Comparison of ENCODE assay signal across 1 cellular context in the genomic region with DNA sequence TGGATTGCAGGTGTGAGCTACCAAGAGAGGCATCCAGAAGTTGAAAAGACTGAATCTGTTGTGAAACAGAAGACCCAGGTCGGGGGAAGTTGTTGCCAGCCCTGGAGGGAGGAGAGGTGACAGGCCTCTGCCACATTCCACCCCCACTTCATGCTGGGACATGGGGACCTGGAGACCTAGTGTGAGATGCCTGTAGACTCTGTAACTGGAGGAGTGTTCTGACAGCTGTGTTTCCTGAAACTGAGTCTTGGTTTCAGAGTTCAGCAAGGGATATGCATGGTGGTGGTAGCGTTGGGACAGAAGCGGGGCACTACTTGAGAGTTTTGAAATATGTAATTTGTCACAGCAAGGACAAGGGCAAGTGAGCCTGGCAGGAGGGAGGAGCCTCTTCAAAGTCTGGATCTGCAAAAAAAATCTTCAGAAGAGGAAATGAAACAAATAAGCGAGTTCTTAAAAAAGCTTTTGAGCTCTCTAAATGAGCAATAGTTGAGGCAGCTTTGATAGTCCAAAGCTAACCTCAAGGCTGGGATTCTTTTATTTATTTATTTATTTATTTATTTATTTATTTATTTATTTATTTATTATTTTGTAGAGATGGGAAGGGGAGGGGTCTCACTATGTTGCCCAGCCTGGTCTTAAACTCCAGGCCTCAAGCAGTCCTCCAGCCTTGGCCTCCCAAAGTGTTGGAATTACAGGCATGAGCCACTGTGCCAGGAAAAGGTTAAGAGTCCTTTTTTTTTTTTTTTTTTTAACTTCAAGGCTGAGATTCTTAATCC.
TF ChIP-seq lines count a peak whose summit lies in the region.

No MANE protein-coding gene starts in this region.

TF ChIP-seq in HepG2, 621 proteins besides CTCF, POLR2A, EP300 and RAD21 (continues in another document):
- TF ChIP-seq ZNF557 (CRISPR knock-in tag; IDR thresholded peaks at IDR 0.05) (no peak), SALL1 (CRISPR knock-in tag; IDR thresholded peaks at IDR 0.05) (peak; percentile 54), TEAD3 (CRISPR knock-in tag; optimal IDR thresholded peaks at IDR 0.05; ENCODE audit: borderline replicate concordance) (peak; percentile 53), ZNF660 (CRISPR knock-in tag; IDR thresholded peaks at IDR 0.05; ENCODE audit: borderline replicate concordance, low read depth) (no peak), ZNF263 (CRISPR knock-in tag; IDR thresholded peaks at IDR 0.05) (no peak), CEBPG (CRISPR knock-in tag; IDR thresholded peaks at IDR 0.05) (0 out of 2 replicates have a peak, but pooled peaks have one; percentile 26), ZFX (CRISPR knock-in tag; IDR thresholded peaks at IDR 0.05; ENCODE audit: low read depth) (0 out of 2 replicates have a peak, but pooled peaks have one; percentile 9), ZNF720 (CRISPR knock-in tag; IDR thresholded peaks at IDR 0.05) (no peak), ZNF121 (CRISPR knock-in tag; IDR thresholded peaks at IDR 0.05) (peak; percentile 95), ZNF296 (CRISPR knock-in tag; conservative IDR thresholded peaks at IDR 0.05) (no peak), BRCA1 (CRISPR knock-in tag; IDR thresholded peaks at IDR 0.05) (no peak), U2AF1 (optimal IDR thresholded peaks at IDR 0.05; ENCODE audit: low read depth, low read length) (no peak), ZNF367 (CRISPR knock-in tag; IDR thresholded peaks at IDR 0.05; ENCODE audit: borderline replicate concordance) (no peak), YY1 (IDR thresholded peaks at IDR 0.05; ENCODE audit: insufficient read depth, insufficient replicate concordance, low read depth, low read length) (no peak), ZKSCAN1 (IDR thresholded peaks at IDR 0.05; ENCODE audit: low read length) (peak; percentile 63; the same call in 1 of the 2 replicates), TCF7 (IDR thresholded peaks at IDR 0.05; ENCODE audit: low read depth) (no peak), SMAD1 (CRISPR knock-in tag; IDR thresholded peaks at IDR 0.05; ENCODE audit: borderline replicate concordance, low read depth) (no peak), HNF4A (CRISPR knock-in tag; IDR thresholded peaks at IDR 0.05) (0 out of 2 replicates have a peak, but pooled peaks have one; percentile 9), KLF15 (CRISPR knock-in tag; IDR thresholded peaks at IDR 0.05; ENCODE audit: borderline replicate concordance) (no peak), KLF12 (CRISPR knock-in tag; IDR thresholded peaks at IDR 0.05; ENCODE audit: borderline replicate concordance) (no peak), TBL1XR1 (IDR thresholded peaks at IDR 0.05; ENCODE audit: borderline replicate concordance, low read length, partially characterized antibody) (no peak), ELF4 (CRISPR knock-in tag; IDR thresholded peaks at IDR 0.05; ENCODE audit: borderline replicate concordance) (0 out of 2 replicates have a peak, but pooled peaks have one; percentile 42), TBX2 (CRISPR knock-in tag; IDR thresholded peaks at IDR 0.05; ENCODE audit: borderline replicate concordance) (0 out of 2 replicates have a peak, but pooled peaks have one; percentile 50), SOX13 (IDR thresholded peaks at IDR 0.05) (no peak), SOX13 (CRISPR knock-in tag; conservative IDR thresholded peaks at IDR 0.05 in 1 of 2, IDR thresholded peaks at IDR 0.05 in 1 of 2) (peak in 1 of 2 experiments; percentile 7; a peak in 1 of 4 replicates)
- TF ChIP-seq, protein P1, sequence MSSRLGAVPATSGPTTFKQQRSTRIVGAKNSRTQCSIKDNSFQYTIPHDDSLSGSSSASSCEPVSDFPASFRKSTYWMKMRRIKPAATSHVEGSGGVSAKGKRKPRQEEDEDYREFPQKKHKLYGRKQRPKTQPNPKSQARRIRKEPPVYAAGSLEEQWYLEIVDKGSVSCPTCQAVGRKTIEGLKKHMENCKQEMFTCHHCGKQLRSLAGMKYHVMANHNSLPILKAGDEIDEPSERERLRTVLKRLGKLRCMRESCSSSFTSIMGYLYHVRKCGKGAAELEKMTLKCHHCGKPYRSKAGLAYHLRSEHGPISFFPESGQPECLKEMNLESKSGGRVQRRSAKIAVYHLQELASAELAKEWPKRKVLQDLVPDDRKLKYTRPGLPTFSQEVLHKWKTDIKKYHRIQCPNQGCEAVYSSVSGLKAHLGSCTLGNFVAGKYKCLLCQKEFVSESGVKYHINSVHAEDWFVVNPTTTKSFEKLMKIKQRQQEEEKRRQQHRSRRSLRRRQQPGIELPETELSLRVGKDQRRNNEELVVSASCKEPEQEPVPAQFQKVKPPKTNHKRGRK (CRISPR knock-in tag; IDR thresholded peaks at IDR 0.05), result no peak
- TF ChIP-seq, protein P2, sequence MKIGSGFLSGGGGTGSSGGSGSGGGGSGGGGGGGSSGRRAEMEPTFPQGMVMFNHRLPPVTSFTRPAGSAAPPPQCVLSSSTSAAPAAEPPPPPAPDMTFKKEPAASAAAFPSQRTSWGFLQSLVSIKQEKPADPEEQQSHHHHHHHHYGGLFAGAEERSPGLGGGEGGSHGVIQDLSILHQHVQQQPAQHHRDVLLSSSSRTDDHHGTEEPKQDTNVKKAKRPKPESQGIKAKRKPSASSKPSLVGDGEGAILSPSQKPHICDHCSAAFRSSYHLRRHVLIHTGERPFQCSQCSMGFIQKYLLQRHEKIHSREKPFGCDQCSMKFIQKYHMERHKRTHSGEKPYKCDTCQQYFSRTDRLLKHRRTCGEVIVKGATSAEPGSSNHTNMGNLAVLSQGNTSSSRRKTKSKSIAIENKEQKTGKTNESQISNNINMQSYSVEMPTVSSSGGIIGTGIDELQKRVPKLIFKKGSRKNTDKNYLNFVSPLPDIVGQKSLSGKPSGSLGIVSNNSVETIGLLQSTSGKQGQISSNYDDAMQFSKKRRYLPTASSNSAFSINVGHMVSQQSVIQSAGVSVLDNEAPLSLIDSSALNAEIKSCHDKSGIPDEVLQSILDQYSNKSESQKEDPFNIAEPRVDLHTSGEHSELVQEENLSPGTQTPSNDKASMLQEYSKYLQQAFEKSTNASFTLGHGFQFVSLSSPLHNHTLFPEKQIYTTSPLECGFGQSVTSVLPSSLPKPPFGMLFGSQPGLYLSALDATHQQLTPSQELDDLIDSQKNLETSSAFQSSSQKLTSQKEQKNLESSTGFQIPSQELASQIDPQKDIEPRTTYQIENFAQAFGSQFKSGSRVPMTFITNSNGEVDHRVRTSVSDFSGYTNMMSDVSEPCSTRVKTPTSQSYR (CRISPR knock-in tag; IDR thresholded peaks at IDR 0.05; ENCODE audit: borderline replicate concordance), result 0 out of 2 replicates have a peak, but pooled peaks have one; percentile 46
- TF ChIP-seq, protein P3, sequence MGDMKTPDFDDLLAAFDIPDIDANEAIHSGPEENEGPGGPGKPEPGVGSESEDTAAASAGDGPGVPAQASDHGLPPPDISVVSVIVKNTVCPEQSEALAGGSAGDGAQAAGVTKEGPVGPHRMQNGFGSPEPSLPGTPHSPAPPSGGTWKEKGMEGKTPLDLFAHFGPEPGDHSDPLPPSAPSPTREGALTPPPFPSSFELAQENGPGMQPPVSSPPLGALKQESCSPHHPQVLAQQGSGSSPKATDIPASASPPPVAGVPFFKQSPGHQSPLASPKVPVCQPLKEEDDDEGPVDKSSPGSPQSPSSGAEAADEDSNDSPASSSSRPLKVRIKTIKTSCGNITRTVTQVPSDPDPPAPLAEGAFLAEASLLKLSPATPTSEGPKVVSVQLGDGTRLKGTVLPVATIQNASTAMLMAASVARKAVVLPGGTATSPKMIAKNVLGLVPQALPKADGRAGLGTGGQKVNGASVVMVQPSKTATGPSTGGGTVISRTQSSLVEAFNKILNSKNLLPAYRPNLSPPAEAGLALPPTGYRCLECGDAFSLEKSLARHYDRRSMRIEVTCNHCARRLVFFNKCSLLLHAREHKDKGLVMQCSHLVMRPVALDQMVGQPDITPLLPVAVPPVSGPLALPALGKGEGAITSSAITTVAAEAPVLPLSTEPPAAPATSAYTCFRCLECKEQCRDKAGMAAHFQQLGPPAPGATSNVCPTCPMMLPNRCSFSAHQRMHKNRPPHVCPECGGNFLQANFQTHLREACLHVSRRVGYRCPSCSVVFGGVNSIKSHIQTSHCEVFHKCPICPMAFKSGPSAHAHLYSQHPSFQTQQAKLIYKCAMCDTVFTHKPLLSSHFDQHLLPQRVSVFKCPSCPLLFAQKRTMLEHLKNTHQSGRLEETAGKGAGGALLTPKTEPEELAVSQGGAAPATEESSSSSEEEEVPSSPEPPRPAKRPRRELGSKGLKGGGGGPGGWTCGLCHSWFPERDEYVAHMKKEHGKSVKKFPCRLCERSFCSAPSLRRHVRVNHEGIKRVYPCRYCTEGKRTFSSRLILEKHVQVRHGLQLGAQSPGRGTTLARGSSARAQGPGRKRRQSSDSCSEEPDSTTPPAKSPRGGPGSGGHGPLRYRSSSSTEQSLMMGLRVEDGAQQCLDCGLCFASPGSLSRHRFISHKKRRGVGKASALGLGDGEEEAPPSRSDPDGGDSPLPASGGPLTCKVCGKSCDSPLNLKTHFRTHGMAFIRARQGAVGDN (CRISPR knock-in tag; IDR thresholded peaks at IDR 0.05), result peak; percentile 14; the same call in 1 of the 2 replicates
- TF ChIP-seq, protein P4, sequence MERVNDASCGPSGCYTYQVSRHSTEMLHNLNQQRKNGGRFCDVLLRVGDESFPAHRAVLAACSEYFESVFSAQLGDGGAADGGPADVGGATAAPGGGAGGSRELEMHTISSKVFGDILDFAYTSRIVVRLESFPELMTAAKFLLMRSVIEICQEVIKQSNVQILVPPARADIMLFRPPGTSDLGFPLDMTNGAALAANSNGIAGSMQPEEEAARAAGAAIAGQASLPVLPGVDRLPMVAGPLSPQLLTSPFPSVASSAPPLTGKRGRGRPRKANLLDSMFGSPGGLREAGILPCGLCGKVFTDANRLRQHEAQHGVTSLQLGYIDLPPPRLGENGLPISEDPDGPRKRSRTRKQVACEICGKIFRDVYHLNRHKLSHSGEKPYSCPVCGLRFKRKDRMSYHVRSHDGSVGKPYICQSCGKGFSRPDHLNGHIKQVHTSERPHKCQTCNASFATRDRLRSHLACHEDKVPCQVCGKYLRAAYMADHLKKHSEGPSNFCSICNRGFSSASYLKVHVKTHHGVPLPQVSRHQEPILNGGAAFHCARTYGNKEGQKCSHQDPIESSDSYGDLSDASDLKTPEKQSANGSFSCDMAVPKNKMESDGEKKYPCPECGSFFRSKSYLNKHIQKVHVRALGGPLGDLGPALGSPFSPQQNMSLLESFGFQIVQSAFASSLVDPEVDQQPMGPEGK (CRISPR knock-in tag; IDR thresholded peaks at IDR 0.05), result 0 out of 2 replicates have a peak, but pooled peaks have one; percentile 26
- TF ChIP-seq, protein P5, sequence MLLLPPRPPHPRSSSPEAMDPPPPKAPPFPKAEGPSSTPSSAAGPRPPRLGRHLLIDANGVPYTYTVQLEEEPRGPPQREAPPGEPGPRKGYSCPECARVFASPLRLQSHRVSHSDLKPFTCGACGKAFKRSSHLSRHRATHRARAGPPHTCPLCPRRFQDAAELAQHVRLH (CRISPR knock-in tag; IDR thresholded peaks at IDR 0.05; ENCODE audit: borderline replicate concordance, low read depth), result 0 out of 2 replicates have a peak, but pooled peaks have one; percentile 9
- TF ChIP-seq, protein P6, sequence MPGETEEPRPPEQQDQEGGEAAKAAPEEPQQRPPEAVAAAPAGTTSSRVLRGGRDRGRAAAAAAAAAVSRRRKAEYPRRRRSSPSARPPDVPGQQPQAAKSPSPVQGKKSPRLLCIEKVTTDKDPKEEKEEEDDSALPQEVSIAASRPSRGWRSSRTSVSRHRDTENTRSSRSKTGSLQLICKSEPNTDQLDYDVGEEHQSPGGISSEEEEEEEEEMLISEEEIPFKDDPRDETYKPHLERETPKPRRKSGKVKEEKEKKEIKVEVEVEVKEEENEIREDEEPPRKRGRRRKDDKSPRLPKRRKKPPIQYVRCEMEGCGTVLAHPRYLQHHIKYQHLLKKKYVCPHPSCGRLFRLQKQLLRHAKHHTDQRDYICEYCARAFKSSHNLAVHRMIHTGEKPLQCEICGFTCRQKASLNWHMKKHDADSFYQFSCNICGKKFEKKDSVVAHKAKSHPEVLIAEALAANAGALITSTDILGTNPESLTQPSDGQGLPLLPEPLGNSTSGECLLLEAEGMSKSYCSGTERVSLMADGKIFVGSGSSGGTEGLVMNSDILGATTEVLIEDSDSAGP (CRISPR knock-in tag; IDR thresholded peaks at IDR 0.05; ENCODE audit: borderline replicate concordance), result 0 out of 2 replicates have a peak, but pooled peaks have one; percentile 26
- TF ChIP-seq, protein P7, sequence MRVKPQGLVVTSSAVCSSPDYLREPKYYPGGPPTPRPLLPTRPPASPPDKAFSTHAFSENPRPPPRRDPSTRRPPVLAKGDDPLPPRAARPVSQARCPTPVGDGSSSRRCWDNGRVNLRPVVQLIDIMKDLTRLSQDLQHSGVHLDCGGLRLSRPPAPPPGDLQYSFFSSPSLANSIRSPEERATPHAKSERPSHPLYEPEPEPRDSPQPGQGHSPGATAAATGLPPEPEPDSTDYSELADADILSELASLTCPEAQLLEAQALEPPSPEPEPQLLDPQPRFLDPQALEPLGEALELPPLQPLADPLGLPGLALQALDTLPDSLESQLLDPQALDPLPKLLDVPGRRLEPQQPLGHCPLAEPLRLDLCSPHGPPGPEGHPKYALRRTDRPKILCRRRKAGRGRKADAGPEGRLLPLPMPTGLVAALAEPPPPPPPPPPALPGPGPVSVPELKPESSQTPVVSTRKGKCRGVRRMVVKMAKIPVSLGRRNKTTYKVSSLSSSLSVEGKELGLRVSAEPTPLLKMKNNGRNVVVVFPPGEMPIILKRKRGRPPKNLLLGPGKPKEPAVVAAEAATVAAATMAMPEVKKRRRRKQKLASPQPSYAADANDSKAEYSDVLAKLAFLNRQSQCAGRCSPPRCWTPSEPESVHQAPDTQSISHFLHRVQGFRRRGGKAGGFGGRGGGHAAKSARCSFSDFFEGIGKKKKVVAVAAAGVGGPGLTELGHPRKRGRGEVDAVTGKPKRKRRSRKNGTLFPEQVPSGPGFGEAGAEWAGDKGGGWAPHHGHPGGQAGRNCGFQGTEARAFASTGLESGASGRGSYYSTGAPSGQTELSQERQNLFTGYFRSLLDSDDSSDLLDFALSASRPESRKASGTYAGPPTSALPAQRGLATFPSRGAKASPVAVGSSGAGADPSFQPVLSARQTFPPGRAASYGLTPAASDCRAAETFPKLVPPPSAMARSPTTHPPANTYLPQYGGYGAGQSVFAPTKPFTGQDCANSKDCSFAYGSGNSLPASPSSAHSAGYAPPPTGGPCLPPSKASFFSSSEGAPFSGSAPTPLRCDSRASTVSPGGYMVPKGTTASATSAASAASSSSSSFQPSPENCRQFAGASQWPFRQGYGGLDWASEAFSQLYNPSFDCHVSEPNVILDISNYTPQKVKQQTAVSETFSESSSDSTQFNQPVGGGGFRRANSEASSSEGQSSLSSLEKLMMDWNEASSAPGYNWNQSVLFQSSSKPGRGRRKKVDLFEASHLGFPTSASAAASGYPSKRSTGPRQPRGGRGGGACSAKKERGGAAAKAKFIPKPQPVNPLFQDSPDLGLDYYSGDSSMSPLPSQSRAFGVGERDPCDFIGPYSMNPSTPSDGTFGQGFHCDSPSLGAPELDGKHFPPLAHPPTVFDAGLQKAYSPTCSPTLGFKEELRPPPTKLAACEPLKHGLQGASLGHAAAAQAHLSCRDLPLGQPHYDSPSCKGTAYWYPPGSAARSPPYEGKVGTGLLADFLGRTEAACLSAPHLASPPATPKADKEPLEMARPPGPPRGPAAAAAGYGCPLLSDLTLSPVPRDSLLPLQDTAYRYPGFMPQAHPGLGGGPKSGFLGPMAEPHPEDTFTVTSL (CRISPR knock-in tag; IDR thresholded peaks at IDR 0.05; ENCODE audit: borderline replicate concordance), result no peak; the same call in 1 of the 2 replicates
- TF ChIP-seq, protein P8, sequence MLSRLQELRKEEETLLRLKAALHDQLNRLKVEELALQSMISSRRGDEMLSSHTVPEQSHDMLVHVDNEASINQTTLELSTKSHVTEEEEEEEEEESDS (CRISPR knock-in tag; IDR thresholded peaks at IDR 0.05; ENCODE audit: borderline replicate concordance), result no peak
